Comparison of ENCODE assay signal across 9 cellular contexts in the genomic region with DNA sequence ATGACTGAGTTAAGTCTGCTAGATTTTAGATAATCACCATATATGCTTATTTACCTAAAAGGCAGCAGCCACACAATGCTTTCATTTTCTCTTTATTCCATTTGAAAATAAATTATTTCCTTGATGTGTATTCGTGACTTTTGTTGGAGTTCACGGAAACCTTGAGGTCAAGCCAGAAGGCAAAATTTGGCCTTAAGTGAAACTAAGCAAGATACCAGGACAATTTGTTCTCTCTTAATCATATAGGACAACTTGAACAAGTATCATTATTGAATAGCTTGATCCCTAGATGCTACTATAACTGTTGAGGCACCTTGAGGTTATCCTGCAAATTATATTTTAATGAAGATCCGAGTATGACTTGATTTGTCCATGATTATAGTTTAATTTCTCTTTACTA.
"Had no signal": no experiment of that assay in that cellular context is flagged by ENCODE, and none has a peak within 500 bp of the region (broad histone marks: within the 10 kb centered on the region; RNA-seq: fewer than 3 reads in every experiment).

No MANE protein-coding gene starts in this region.

- H3K4me1 ChIP-seq: HAP-1 had no signal

- H2AFZ ChIP-seq: GM23248 had no signal

- DNase-seq: GM23248, GOT3, H7, HFFc6, IMR-90 had no signal

- H3K27ac ChIP-seq: GM23248, HL-60 had no signal

- H3K36me3 ChIP-seq: HAP-1 had no signal

- H3K4me3 Mint-ChIP-seq: HFFc6 had no signal

- FAIRE-seq: K562 had no signal

- H3K27ac Mint-ChIP-seq: HFFc6 had no signal

- H3K9me3 ChIP-seq: HAP-1 had no signal

- H3K9ac ChIP-seq: GM23248 had no signal

- ATAC-seq: HCT116, K562 had no signal

- H3K4me3 ChIP-seq: GM23248, HAP-1, K562 had no signal
